Comparison of ENCODE assay signal across 29 cellular contexts in genomic region chr11:62716816-62717215, GRCh38. TPM values are rescaled to one million over a fixed set of nuclear protein-coding genes. Genes with fewer than 3 reads are reported as not detected.
DNase-seq lines count a peak whose midpoint lies in the region; ATAC-seq and TF ChIP-seq lines count a peak whose summit lies in the region.
"Had no signal": no experiment of that assay in that cellular context is flagged by ENCODE, and none has a peak within 500 bp of the region (broad histone marks: within the 10 kb centered on the region; RNA-seq: fewer than 3 reads in every experiment).

No MANE protein-coding gene starts in this region.

- peak overlapping the region; percentile 80 for H3K27ac ChIP-seq in SK-N-MC
- H3K27ac ChIP-seq: cardiac muscle cell, uterus had no signal

- ATAC-seq in natural killer cell treated with Interleukin-12 subunit alpha and Interleukin-12 subunit beta and Interleukin-15 and Interleukin-18, amount 100 ng/mL, for 72 hours: no peak
- no peak for ATAC-seq in natural killer cell
- ATAC-seq in memory B cell (ENCODE audit: low read depth): no peak

- intact Hi-C loops in natural killer cell (cut with micrococcal nuclease): no loop called here

- H3K27ac Mint-ChIP-seq in natural killer cell treated with Interleukin-12 subunit alpha and Interleukin-12 subunit beta and Interleukin-15 and Interleukin-18, amount 100 ng/mL, for 72 hours: peak overlapping the region; percentile 6 to 44
- H3K27ac Mint-ChIP-seq in natural killer cell: no peak overlapping the region
- H3K27ac Mint-ChIP-seq in memory B cell: peak overlapping the region; percentile 67

- H3K9me3 ChIP-seq in SK-N-MC (ENCODE audit: low read depth, low read length): no peaks in the 10 kb centered on the region
- H3K9me3 ChIP-seq: testis, uterus had no signal

- no peak for DNase-seq in natural killer cell treated with Interleukin-12 subunit alpha and Interleukin-12 subunit beta and Interleukin-15 and Interleukin-18, amount 100 ng/mL, for 72 hours (ENCODE audit: low spot score)
- DNase-seq in natural killer cell: no peak
- no peak for DNase-seq in SK-N-MC (ENCODE audit: low read depth, low spot score)
- no peak for DNase-seq in memory B cell (ENCODE audit: low spot score in 2 of 2)
- DNase-seq in GM03348 (ENCODE audit: low spot score): no peak
- DNase-seq in activated CD4-positive, CD25-positive, alpha-beta regulatory T cell treated with anti-CD3 and anti-CD28 coated beads, Interleukin-2, amount 50 U/mL, for 72 hours: no peak
- DNase-seq in activated CD8-positive, alpha-beta memory T cell treated with anti-CD3 and anti-CD28 coated beads for 24 hours: no peak
- DNase-seq: activated CD4-positive, alpha-beta T cell treated with anti-CD3 and anti-CD28 coated beads, Interleukin-2, amount 10 ng/mL, durations not matched to agents 24 days and 14 days; activated CD8-positive, alpha-beta memory T cell treated with anti-CD3 and anti-CD28 coated beads, Interleukin-2, amount 50 U/mL, for 48 hours; activated naive CD4-positive, alpha-beta T cell; CD8-positive, alpha-beta memory T cell; cortex of kidney; glutamatergic neuron; IMR-90; kidney glomerular epithelial cell; NCI-H2029 treated with DMSO at 0.1 percent for 48 hours; NCI-H345; NCI-H774; occipital lobe; small intestine; stimulated activated CD4-positive, alpha-beta T cell treated with anti-CD3 and anti-CD28 coated beads, Interleukin-1b, Interleukin-23, amount 100 ng/mL, for 48 hours; T-helper 2 cell; testis; uterus had no signal

- H3K36me3 ChIP-seq in SK-N-MC (ENCODE audit: insufficient read depth, low read length): peaks cover 96% of the 10 kb centered on the region
- H3K36me3 ChIP-seq: uterus had no signal

- no peaks in the 10 kb centered on the region for H3K27me3 Mint-ChIP-seq in natural killer cell treated with Interleukin-12 subunit alpha and Interleukin-12 subunit beta and Interleukin-15 and Interleukin-18, amount 100 ng/mL, for 72 hours
- H3K27me3 Mint-ChIP-seq in natural killer cell (ENCODE audit: low read depth in 2 of 2) (no peaks in the 10 kb centered on the region), memory B cell (no peaks in the 10 kb centered on the region)
- H3K27me3 Mint-ChIP-seq: activated CD4-positive, alpha-beta T cell treated with anti-CD3 and anti-CD28 coated beads, Interleukin-2, amount 10 ng/mL, durations not matched to agents 24 days and 14 days; CD8-positive, alpha-beta memory T cell had no signal

- TF ChIP-seq CTCF in natural killer cell (IDR thresholded peaks at IDR 0.05): no peak

- peak overlapping the region; percentile 35 for H3K9ac ChIP-seq in SK-N-MC (ENCODE audit: insufficient read length)

- peaks cover 57% of the 10 kb centered on the region for H3K36me3 Mint-ChIP-seq in natural killer cell treated with Interleukin-12 subunit alpha and Interleukin-12 subunit beta and Interleukin-15 and Interleukin-18, amount 100 ng/mL, for 72 hours
- H3K36me3 Mint-ChIP-seq in natural killer cell (peaks cover 28% of the 10 kb centered on the region), memory B cell (peaks cover 45% of the 10 kb centered on the region)

- H3K4me3 Mint-ChIP-seq in natural killer cell treated with Interleukin-12 subunit alpha and Interleukin-12 subunit beta and Interleukin-15 and Interleukin-18, amount 100 ng/mL, for 72 hours: no peak overlapping the region
- H3K4me3 Mint-ChIP-seq in natural killer cell: no peak overlapping the region
- no peak overlapping the region for H3K4me3 Mint-ChIP-seq in memory B cell
- H3K4me3 Mint-ChIP-seq: activated CD4-positive, alpha-beta T cell treated with anti-CD3 and anti-CD28 coated beads, Interleukin-2, amount 10 ng/mL, durations not matched to agents 24 days and 14 days had no signal

- no peaks in the 10 kb centered on the region for H3K9me3 Mint-ChIP-seq in natural killer cell treated with Interleukin-12 subunit alpha and Interleukin-12 subunit beta and Interleukin-15 and Interleukin-18, amount 100 ng/mL, for 72 hours
- H3K9me3 Mint-ChIP-seq in natural killer cell (no peaks in the 10 kb centered on the region), memory B cell (no peaks in the 10 kb centered on the region)
- H3K9me3 Mint-ChIP-seq: activated CD4-positive, alpha-beta T cell treated with anti-CD3 and anti-CD28 coated beads, Interleukin-2, amount 10 ng/mL, durations not matched to agents 24 days and 14 days; CD8-positive, alpha-beta memory T cell had no signal

- peak overlapping the region; percentile 10; the same call in 1 of the 2 replicates for H3K4me3 ChIP-seq in SK-N-MC
- H3K4me3 ChIP-seq: cardiac muscle cell, lung, testis, uterus had no signal

- H3K4me1 Mint-ChIP-seq in natural killer cell treated with Interleukin-12 subunit alpha and Interleukin-12 subunit beta and Interleukin-15 and Interleukin-18, amount 100 ng/mL, for 72 hours (ENCODE audit: low read depth in 2 of 2): peaks cover 32 to 46% of the 10 kb centered on the region in 2 donors
- H3K4me1 Mint-ChIP-seq in natural killer cell (peaks cover 11 to 29% of the 10 kb centered on the region in 2 donors), memory B cell (peaks cover 19% of the 10 kb centered on the region)

RNA-seq across cellular contexts. Expression of gene GNG3, which starts 9.3 kb away (rescaled TPM):
- not detected for total RNA-seq in natural killer cell treated with Interleukin-12 subunit alpha and Interleukin-12 subunit beta and Interleukin-15 and Interleukin-18, amount 100 ng/mL, for 72 hours
- not detected for total RNA-seq in natural killer cell
- total RNA-seq: activated CD4-positive, alpha-beta T cell treated with anti-CD3 and anti-CD28 coated beads, Interleukin-2, amount 10 ng/mL, durations not matched to agents 24 days and 14 days; cardiac muscle cell; CD8-positive, alpha-beta memory T cell; IMR-90; M059J; renal cortical epithelial cell; RPMI7951 had no signal

RNA-seq across cellular contexts. Expression of gene BSCL2, which starts 9.6 kb away (rescaled TPM):
- 10 to 100 TPM; 18.7 to 38.3 TPM for total RNA-seq in natural killer cell treated with Interleukin-12 subunit alpha and Interleukin-12 subunit beta and Interleukin-15 and Interleukin-18, amount 100 ng/mL, for 72 hours
- 10 to 100 TPM; 19.7 to 22.0 (median 21.2) TPM for total RNA-seq in natural killer cell

RNA-seq across cellular contexts. Expression of gene HNRNPUL2, which starts 10.4 kb away (rescaled TPM):
- total RNA-seq in natural killer cell treated with Interleukin-12 subunit alpha and Interleukin-12 subunit beta and Interleukin-15 and Interleukin-18, amount 100 ng/mL, for 72 hours: 10 to 100 TPM; 54.6 to 55.5 TPM
- total RNA-seq in natural killer cell: 10 to 100 TPM; 58.0 to 73.1 (median 69.3) TPM

RNA-seq across cellular contexts. Expression of gene TTC9C, which starts 11.5 kb away (rescaled TPM):
- total RNA-seq in natural killer cell treated with Interleukin-12 subunit alpha and Interleukin-12 subunit beta and Interleukin-15 and Interleukin-18, amount 100 ng/mL, for 72 hours: 10 to 100 TPM; 36.8 to 39.4 TPM
- 10 to 100 TPM; 18.3 to 27.2 (median 23.2) TPM for total RNA-seq in natural killer cell

RNA-seq across cellular contexts. Expression of gene LRRN4CL, which starts 27.5 kb away (rescaled TPM):
- total RNA-seq in natural killer cell treated with Interleukin-12 subunit alpha and Interleukin-12 subunit beta and Interleukin-15 and Interleukin-18, amount 100 ng/mL, for 72 hours: under 1 TPM; 0.36 to 0.52 TPM
- total RNA-seq in natural killer cell: not detected

Comparison
In these comparisons a context has a peak if more than half of its experiments do, and no peak if none do; other contexts are left out.
1. H3K27ac Mint-ChIP-seq: peak in natural killer cell treated with Interleukin-12 subunit alpha and Interleukin-12 subunit beta and Interleukin-15 and Interleukin-18, amount 100 ng/mL, for 72 hours (2 of 2) and memory B cell (single experiment); none in natural killer cell (0 of 2).